ENCODE assay signal across 8 cellular contexts in genomic region chr15:93029613-93030429, GRCh38. TPM values are rescaled to one million over a fixed set of nuclear protein-coding genes. Genes with fewer than 3 reads are reported as not detected.
DNase-seq lines count a peak whose midpoint lies in the region; ATAC-seq and TF ChIP-seq lines count a peak whose summit lies in the region.

No MANE protein-coding gene starts in this region.

- peak overlapping the region in 2 of 4 donors; percentile 27 to 32 for H3K4me3 ChIP-seq in gastrocnemius medialis

- TF ChIP-seq CTCF in GM13976 (IDR thresholded peaks at IDR 0.05; ENCODE audit: borderline replicate concordance, control extremely low read depth, extremely low read depth, insufficient read depth, missing control alignments), result no peak
- no peak for TF ChIP-seq CTCF in gastrocnemius medialis (IDR thresholded peaks at IDR 0.05 in 4 of 5, conservative IDR thresholded peaks at IDR 0.05 in 1 of 5)

- H3K27ac Mint-ChIP-seq in activated CD4-positive, alpha-beta memory T cell treated with anti-CD3 and anti-CD28 coated beads for 36 hours, result peak overlapping the region; percentile 30

- peaks cover 47% of the 10 kb centered on the region for H3K4me1 Mint-ChIP-seq in activated CD4-positive, alpha-beta memory T cell treated with anti-CD3 and anti-CD28 coated beads for 36 hours (ENCODE audit: low read depth)

- H3K36me3 ChIP-seq in gastrocnemius medialis, result peaks cover 0 to 15% of the 10 kb centered on the region in 2 donors

- POLR2A ChIA-PET in activated CD4-positive, alpha-beta memory T cell treated with anti-CD3 and anti-CD28 coated beads for 36 hours (lab: Charles Lee), result interaction anchor here (1.1 kb wide), 1 partner anchor 17 kb away, joined by 3 read pairs; no protein-coding TSS in a partner anchor

- in situ Hi-C loops in GM13976 (cut with MboI; ENCODE audit: low sequenced_read_pairs, unreplicated experiment), result no loop called here
- in situ Hi-C loops in gastrocnemius medialis (cut with MboI; ENCODE audit: low sequenced_read_pairs in 4 of 4), result loop anchor here (5.0 to 25.0 kb wide), 5 partner anchors 935 to 1282 kb away; no protein-coding TSS in a partner anchor

- DNase-seq in GM13976 (ENCODE audit: low spot score) (peak; percentile 33), Right ventricle myocardium superior (no peak), gastrocnemius medialis (peak; percentile 43 to 83), SIG-M5 (lab: John Stamatoyannopoulos, UW) (no peak), putamen (ENCODE audit: low spot score) (no peak)
- DNase-seq in activated CD4-positive, alpha-beta memory T cell treated with anti-CD3 and anti-CD28 coated beads for 36 hours, result peak; percentile 8

- no peaks in the 10 kb centered on the region for H3K9me3 ChIP-seq in gastrocnemius medialis

- H3K27me3 ChIP-seq in gastrocnemius medialis, result no peaks in the 10 kb centered on the region

- CTCF ChIA-PET in activated CD4-positive, alpha-beta memory T cell treated with anti-CD3 and anti-CD28 coated beads for 36 hours (lab: Charles Lee), result interaction anchor here (0.5 to 6.1 kb wide), 40 partner anchors 10 to 1304 kb away, joined by 3 to 56 read pairs (median 3); partner anchors contain the start of gene RGMA

- intact Hi-C loops in activated CD4-positive, alpha-beta memory T cell treated with anti-CD3 and anti-CD28 coated beads for 36 hours (cut with micrococcal nuclease), result loop anchor here (1.0 to 10.0 kb wide), 4 partner anchors 57 to 1090 kb away; partner anchors contain the start of gene RGMA
- intact Hi-C loops in Right ventricle myocardium superior (cut with DNase I) (no loop called here), gastrocnemius medialis (cut with DNase I; ENCODE audit: low total_unique reads) (loop anchor here (1.0 to 5.0 kb wide), 7 partner anchors 37 to 1089 kb away; no protein-coding TSS in a partner anchor)

- peaks cover 58 to 59% of the 10 kb centered on the region in 2 donors for H3K4me1 ChIP-seq in gastrocnemius medialis

- ATAC-seq in Right ventricle myocardium superior (ENCODE audit: poor library complexity) (peak; percentile 17), gastrocnemius medialis (peak; percentile 19 to 31), HG02885 (IDR thresholded peaks at IDR 0.05; ENCODE audit: poor library complexity, unreplicated experiment) (no peak), HG03175 (IDR thresholded peaks at IDR 0.05; ENCODE audit: unreplicated experiment) (no peak)

- H3K4me3 Mint-ChIP-seq in activated CD4-positive, alpha-beta memory T cell treated with anti-CD3 and anti-CD28 coated beads for 36 hours, result no peak overlapping the region

- peak overlapping the region; percentile 89 to 94 (median 91) for H3K27ac ChIP-seq in gastrocnemius medialis

- no peaks in the 10 kb centered on the region for H3K27me3 Mint-ChIP-seq in activated CD4-positive, alpha-beta memory T cell treated with anti-CD3 and anti-CD28 coated beads for 36 hours

- no peaks in the 10 kb centered on the region for H3K9me3 Mint-ChIP-seq in activated CD4-positive, alpha-beta memory T cell treated with anti-CD3 and anti-CD28 coated beads for 36 hours

- TF ChIP-seq POLR2A in gastrocnemius medialis (IDR thresholded peaks at IDR 0.05), result no peak

- H3K36me3 Mint-ChIP-seq in activated CD4-positive, alpha-beta memory T cell treated with anti-CD3 and anti-CD28 coated beads for 36 hours, result peaks cover 18% of the 10 kb centered on the region

RNA-seq across cellular contexts. Expression of gene RGMA, which starts 59.2 kb away (rescaled TPM):
- total RNA-seq in activated CD4-positive, alpha-beta memory T cell treated with anti-CD3 and anti-CD28 coated beads for 36 hours, result under 1 TPM; 0.12 to 0.21 TPM
- total RNA-seq in Right ventricle myocardium superior (25.0 TPM), gastrocnemius medialis (100 to 1,000 TPM; 150 to 290 (median 184) TPM)

Comparison
In these comparisons a context has a peak if more than half of its experiments do, and no peak if none do; other contexts are left out.
1. DNase-seq: peak in GM13976 (single experiment), activated CD4-positive, alpha-beta memory T cell treated with anti-CD3 and anti-CD28 coated beads for 36 hours (single experiment) and gastrocnemius medialis (2 of 2); none in Right ventricle myocardium superior (single experiment), SIG-M5 (single experiment) and putamen (single experiment).
2. ATAC-seq: peak in Right ventricle myocardium superior (single experiment) and gastrocnemius medialis (2 of 2); none in HG02885 (single experiment) and HG03175 (single experiment).
3. RNA of gene RGMA, which starts 59.2 kb away (total RNA-seq): 150 to 290 TPM in gastrocnemius medialis and 25.0 TPM in Right ventricle myocardium superior (single experiment); 0.12 to 0.21 TPM in activated CD4-positive, alpha-beta memory T cell treated with anti-CD3 and anti-CD28 coated beads for 36 hours; every median in the first group is over 10 times any median in the second.